ENCODE assay signal across 16 cellular contexts in genomic region chr6:157768863-157769551, GRCh38. TPM values are rescaled to one million over a fixed set of nuclear protein-coding genes. Genes with fewer than 3 reads are reported as not detected.
DNase-seq lines count a peak whose midpoint lies in the region; TF ChIP-seq lines count a peak whose summit lies in the region.
"Had no signal": no experiment of that assay in that cellular context is flagged by ENCODE, and none has a peak within 500 bp of the region (broad histone marks: within the 10 kb centered on the region; RNA-seq: fewer than 3 reads in every experiment).

No MANE protein-coding gene starts in this region.

- peak overlapping the region; percentile 58 for H4K91ac ChIP-seq in mesenchymal stem cell (ENCODE audit: low read length)

- H3K18ac ChIP-seq in mesenchymal stem cell (ENCODE audit: low read depth in 1 of 2, low read length in 2 of 2) = no peak overlapping the region

- H2BK15ac ChIP-seq in mesenchymal stem cell (ENCODE audit: low read depth, poor library complexity, severe bottlenecking) = peak overlapping the region; percentile 6

- no peak overlapping the region for H3K4me2 ChIP-seq in mesenchymal stem cell (ENCODE audit: low read length, poor library complexity, severe bottlenecking)

- H3K4me1 Mint-ChIP-seq in CD4-positive, alpha-beta memory T cell = peaks cover 27 to 45% (median 32%) of the 10 kb centered on the region in 4 donors
- peaks cover 44% of the 10 kb centered on the region for H3K4me1 Mint-ChIP-seq in activated CD4-positive, alpha-beta memory T cell treated with anti-CD3 and anti-CD28 coated beads, Interleukin-2, amount 10 ng/mL, durations not matched to agents 7 days and 5 days

- H2AFZ ChIP-seq in mesenchymal stem cell (ENCODE audit: low read depth, low read length) = no peak overlapping the region

- no peaks in the 10 kb centered on the region for H3K79me1 ChIP-seq in mesenchymal stem cell (replicated peaks; ENCODE audit: low read length, poor library complexity, severe bottlenecking)

- peak overlapping the region; percentile 43 for H4K8ac ChIP-seq in mesenchymal stem cell (ENCODE audit: low read length)

- POLR2A ChIA-PET in CD4-positive, alpha-beta memory T cell (lab: Charles Lee; ENCODE audit: partially characterized antibody) = interaction anchor here (0.8 to 1.0 kb wide), 2 partner anchors 9 to 10 kb away, joined by 3 read pairs; no protein-coding TSS in a partner anchor
- POLR2A ChIA-PET in HEK293 (lab: Yijun Ruan, JAX) = no interaction called here
- POLR2A ChIA-PET in activated CD4-positive, alpha-beta memory T cell treated with anti-CD3 and anti-CD28 coated beads, Interleukin-2, amount 10 ng/mL, durations not matched to agents 7 days and 5 days (lab: Charles Lee) = no interaction called here

- H3K4me3 ChIP-seq in CD4-positive, alpha-beta memory T cell (ENCODE audit: low read length in 2 of 2) = no peak overlapping the region
- H3K4me3 ChIP-seq in HEK293 (ENCODE audit: low read depth, low read length) (no peak overlapping the region), mesenchymal stem cell (ENCODE audit: insufficient read depth in 1 of 2, low read depth in 1 of 2, low read length in 2 of 2) (no peak overlapping the region), tibial nerve (no peak overlapping the region)
- H3K4me3 ChIP-seq: esophagus squamous epithelium, psoas muscle, tibial artery had no signal

- CTCF ChIA-PET in CD4-positive, alpha-beta memory T cell (lab: Charles Lee; ENCODE audit: partially characterized antibody) = interaction anchor here (0.8 to 3.2 kb wide), 2 partner anchors 10 to 12 kb away, joined by 3 to 15 read pairs; no protein-coding TSS in a partner anchor
- CTCF ChIA-PET in HEK293 (lab: Yijun Ruan, JAX) = interaction anchor here (0.7 to 2.4 kb wide), 4 partner anchors 12 to 204 kb away, joined by 3 to 14 read pairs (median 3); no protein-coding TSS in a partner anchor
- CTCF ChIA-PET in activated CD4-positive, alpha-beta memory T cell treated with anti-CD3 and anti-CD28 coated beads, Interleukin-2, amount 10 ng/mL, durations not matched to agents 7 days and 5 days (lab: Charles Lee) = interaction anchor here (1.7 kb wide), 1 partner anchor 10 kb away, joined by 3 read pairs; no protein-coding TSS in a partner anchor

- no peaks in the 10 kb centered on the region for H3K36me3 ChIP-seq in CD4-positive, alpha-beta memory T cell (ENCODE audit: insufficient read depth, low read length)
- H3K36me3 ChIP-seq in HEK293 (ENCODE audit: control insufficient read depth in 2 of 2, insufficient read depth in 1 of 2, low read length in 2 of 2) = no peaks in the 10 kb centered on the region
- H3K36me3 ChIP-seq in mesenchymal stem cell (ENCODE audit: control insufficient read depth in 1 of 2, insufficient read depth in 2 of 2, low read depth in 1 of 2, low read length in 2 of 2) = peaks cover 0 to 7% of the 10 kb centered on the region in 2 experiments
- no peaks in the 10 kb centered on the region for H3K36me3 ChIP-seq in tibial nerve
- H3K36me3 ChIP-seq: esophagus squamous epithelium, tibial artery had no signal

- H2BK120ac ChIP-seq in mesenchymal stem cell (ENCODE audit: low read depth, low read length) = no peak overlapping the region

- H3K27me3 ChIP-seq in CD4-positive, alpha-beta memory T cell (ENCODE audit: insufficient read depth, low read length) = no peaks in the 10 kb centered on the region
- no peaks in the 10 kb centered on the region for H3K27me3 ChIP-seq in mesenchymal stem cell (ENCODE audit: control insufficient read depth in 1 of 2, insufficient read depth in 1 of 2, low read length in 2 of 2)
- no peaks in the 10 kb centered on the region for H3K27me3 ChIP-seq in tibial nerve

- no peak overlapping the region for H3K4ac ChIP-seq in mesenchymal stem cell (ENCODE audit: low read depth in 1 of 2, low read length in 2 of 2)

- no peak overlapping the region for H2BK5ac ChIP-seq in mesenchymal stem cell (ENCODE audit: low read depth, low read length, poor library complexity, severe bottlenecking)

- H3K9me3 Mint-ChIP-seq in CD4-positive, alpha-beta memory T cell = no peaks in the 10 kb centered on the region
- H3K9me3 Mint-ChIP-seq in activated CD4-positive, alpha-beta memory T cell treated with anti-CD3 and anti-CD28 coated beads, Interleukin-2, amount 10 ng/mL, durations not matched to agents 7 days and 5 days = peaks cover 3% of the 10 kb centered on the region

- H3K27me3 Mint-ChIP-seq in CD4-positive, alpha-beta memory T cell = peaks cover 4 to 5% of the 10 kb centered on the region in 2 donors
- peaks cover 24% of the 10 kb centered on the region for H3K27me3 Mint-ChIP-seq in activated CD4-positive, alpha-beta memory T cell treated with anti-CD3 and anti-CD28 coated beads, Interleukin-2, amount 10 ng/mL, durations not matched to agents 7 days and 5 days

- TF ChIP-seq POLR2A in tibial nerve (IDR thresholded peaks at IDR 0.05) = no peak

- intact Hi-C loops in CD4-positive, alpha-beta memory T cell (cut with micrococcal nuclease) = no loop called here

- no peak overlapping the region for H3K23ac ChIP-seq in mesenchymal stem cell (ENCODE audit: low read length in 2 of 2)

- H3K4me1 ChIP-seq in CD4-positive, alpha-beta memory T cell (ENCODE audit: insufficient read depth, low read length) = peaks cover 32% of the 10 kb centered on the region
- no peaks in the 10 kb centered on the region for H3K4me1 ChIP-seq in HEK293 (ENCODE audit: control insufficient read depth, insufficient read depth, low read length)
- peaks cover 18% of the 10 kb centered on the region for H3K4me1 ChIP-seq in mesenchymal stem cell (ENCODE audit: control insufficient read depth, insufficient read depth, low read depth, low read length)
- H3K4me1 ChIP-seq in tibial nerve = peaks cover 0 to 48% (median 15%) of the 10 kb centered on the region in 4 donors

- DNase-seq in CD4-positive, alpha-beta memory T cell = no peak
- no peak for DNase-seq in activated CD4-positive, alpha-beta memory T cell treated with anti-CD3 and anti-CD28 coated beads, Interleukin-2, amount 10 ng/mL, durations not matched to agents 7 days and 5 days
- no peak for DNase-seq in mesenchymal stem cell
- no peak for DNase-seq in NCI-H446 (lab: John Stamatoyannopoulos, UW)
- no peak for DNase-seq in tibial nerve (ENCODE audit: low spot score in 2 of 2)
- DNase-seq in HuH-7 (ENCODE audit: low spot score) = no peak
- no peak for DNase-seq in stimulated activated naive CD4-positive, alpha-beta T cell treated with Interleukin-2 at 50 U/mL for 16 hours (lab: John Stamatoyannopoulos, UW)
- DNase-seq: esophagus squamous epithelium, hypothalamus, left colon, NCI-H1417 treated with DMSO at 0.1 percent for 48 hours, psoas muscle, SW 1271, tibial artery had no signal

- no peaks in the 10 kb centered on the region for H3K9me3 ChIP-seq in CD4-positive, alpha-beta memory T cell (ENCODE audit: control insufficient read depth in 1 of 2, low read length in 2 of 2)
- H3K9me3 ChIP-seq in HEK293 (ENCODE audit: control insufficient read depth, insufficient read depth, low read depth, low read length) (no peaks in the 10 kb centered on the region), mesenchymal stem cell (ENCODE audit: control insufficient read depth, low read length) (no peaks in the 10 kb centered on the region), tibial nerve (no peaks in the 10 kb centered on the region)
- H3K9me3 ChIP-seq: esophagus squamous epithelium, psoas muscle, tibial artery had no signal

- H3K27ac ChIP-seq in CD4-positive, alpha-beta memory T cell (ENCODE audit: low read depth, low read length) = no peak overlapping the region
- H3K27ac ChIP-seq in HEK293 (ENCODE audit: extremely low read depth, low read depth, low read length) (no peak overlapping the region), mesenchymal stem cell (ENCODE audit: low read length, poor library complexity, severe bottlenecking) (no peak overlapping the region), tibial nerve (peak overlapping the region in 2 of 4 donors; percentile 1 to 19)
- H3K27ac ChIP-seq: psoas muscle, tibial artery had no signal

- no peak for TF ChIP-seq EP300 in tibial nerve (IDR thresholded peaks at IDR 0.05)

- H2AK5ac ChIP-seq in mesenchymal stem cell (ENCODE audit: low read length, severe bottlenecking) = peak overlapping the region; percentile 66

- H3K14ac ChIP-seq in mesenchymal stem cell (ENCODE audit: low read length in 2 of 2) = no peak overlapping the region

- whole genome bisulfite sequencing in mesenchymal stem cell = 94% methylated on average over 9 of the region's 13 CpGs
- WGBS in tibial nerve, 2 donors = 90 to 95% methylated on average over 13 of the region's 13 CpGs

- H3K9ac ChIP-seq in mesenchymal stem cell (ENCODE audit: low read length) = no peak overlapping the region

- peaks cover 3 to 4% of the 10 kb centered on the region in 2 donors for H3K36me3 Mint-ChIP-seq in CD4-positive, alpha-beta memory T cell
- peaks cover 8% of the 10 kb centered on the region for H3K36me3 Mint-ChIP-seq in activated CD4-positive, alpha-beta memory T cell treated with anti-CD3 and anti-CD28 coated beads, Interleukin-2, amount 10 ng/mL, durations not matched to agents 7 days and 5 days (ENCODE audit: low read depth)

- peak overlapping the region in 3 of 8 donors; percentile 7 to 31 (median 17) for H3K4me3 Mint-ChIP-seq in CD4-positive, alpha-beta memory T cell
- H3K4me3 Mint-ChIP-seq in activated CD4-positive, alpha-beta memory T cell treated with anti-CD3 and anti-CD28 coated beads, Interleukin-2, amount 10 ng/mL, durations not matched to agents 7 days and 5 days = no peak overlapping the region
- H3K4me3 Mint-ChIP-seq: CD8-positive, alpha-beta memory T cell had no signal

- peak overlapping the region in 5 of 7 donors; percentile 42 to 73 (median 64) for H3K27ac Mint-ChIP-seq in CD4-positive, alpha-beta memory T cell
- H3K27ac Mint-ChIP-seq in activated CD4-positive, alpha-beta memory T cell treated with anti-CD3 and anti-CD28 coated beads, Interleukin-2, amount 10 ng/mL, durations not matched to agents 7 days and 5 days = peak overlapping the region; percentile 34

- TF ChIP-seq CTCF in HEK293 (tag by site-specific recombination; IDR thresholded peaks at IDR 0.05) = no peak
- TF ChIP-seq CTCF in tibial nerve (IDR thresholded peaks at IDR 0.05) = no peak

- H2BK12ac ChIP-seq in mesenchymal stem cell (ENCODE audit: low read length in 2 of 2) = peak overlapping the region in 1 of 2 experiments; percentile 2

TF ChIP-seq in HEK293, 187 proteins besides CTCF, POLR2A, EP300 and RAD21 (continues in another document):
- TF ChIP-seq ZNF510 (tag by site-specific recombination; IDR thresholded peaks at IDR 0.05; ENCODE audit: insufficient replicate concordance) (peak; percentile 59), ZNF391 (tag by site-specific recombination; IDR thresholded peaks at IDR 0.05; ENCODE audit: borderline replicate concordance, low read depth) (no peak), ZBTB8A (tag by site-specific recombination; IDR thresholded peaks at IDR 0.05) (peak; percentile 67), ZXDB (tag by site-specific recombination; IDR thresholded peaks at IDR 0.05) (0 out of 2 replicates have a peak, but pooled peaks have one; percentile 36)

RNA-seq across cellular contexts. Expression of gene SNX9, which starts 54.0 kb away (rescaled TPM):
- 10 to 100 TPM; 21.5 to 21.9 TPM for total RNA-seq in CD4-positive, alpha-beta memory T cell
- 10 to 100 TPM; 12.9 to 19.4 TPM for polyA plus RNA-seq in CD4-positive, alpha-beta memory T cell
- total RNA-seq in activated CD4-positive, alpha-beta memory T cell treated with anti-CD3 and anti-CD28 coated beads, Interleukin-2, amount 10 ng/mL, durations not matched to agents 7 days and 5 days = 10 to 100 TPM; 39.8 to 40.1 TPM
- polyA plus RNA-seq in mesenchymal stem cell (2013, experiment 1 of 2) = 40.4 TPM
- 41.1 TPM for polyA plus RNA-seq in mesenchymal stem cell (2013, experiment 2 of 2)
- total RNA-seq in tibial nerve = 10 to 100 TPM; 61.2 to 69.2 (median 63.9) TPM
